In genomic region chr11:64745523-64746328, GRCh38 we compare ENCODE assay signal across 8 cellular contexts. TPM values are rescaled to one million over a fixed set of nuclear protein-coding genes. Genes with fewer than 3 reads are reported as not detected.
DNase-seq lines count a peak whose midpoint lies in the region; ATAC-seq and TF ChIP-seq lines count a peak whose summit lies in the region.

No MANE protein-coding gene starts in this region.

- H3K4me2 ChIP-seq in hepatocyte: peak overlapping the region; percentile 90

- no peaks in the 10 kb centered on the region for H3K9me2 ChIP-seq in hepatocyte (replicated peaks; ENCODE audit: insufficient read depth)

- H3K36me3 ChIP-seq in hepatocyte (replicated peaks; ENCODE audit: insufficient read depth, low read depth): no peaks in the 10 kb centered on the region

- H3K4me1 ChIP-seq in hepatocyte (ENCODE audit: insufficient read depth): peaks cover 34% of the 10 kb centered on the region

- H3K27me3 ChIP-seq in hepatocyte: peaks cover 54% of the 10 kb centered on the region

- TF ChIP-seq CTCF in hepatocyte (IDR thresholded peaks at IDR 0.05; ENCODE audit: poor library complexity): no peak
- TF ChIP-seq CTCF in retinal pigment epithelial cell (conservative IDR thresholded peaks at IDR 0.05; ENCODE audit: low read depth, low read length): no peak

- no peak overlapping the region for H3K27ac ChIP-seq in hepatocyte

- 3% methylated on average over 39 of the region's 52 CpGs for WGBS in hepatocyte (ENCODE audit: low lambda C conversion rate, missing lambda C conversion rate)

- DNase-seq in DMS79 treated with DMSO at 0.1 percent for 48 hours (lab: John Stamatoyannopoulos, UW) (peak; percentile 10), DMS79 (lab: John Stamatoyannopoulos, UW) (no peak), SK-N-DZ (ENCODE audit: low spot score) (peak; percentile 77), hepatocyte (ENCODE audit: low spot score) (peak; percentile 65), retinal pigment epithelial cell (ENCODE audit: low read depth) (no peak)
- DNase-seq in activated naive CD8-positive, alpha-beta T cell treated with anti-CD3 and anti-CD28 coated beads, Interleukin-2, amount 50 U/mL, for 16 hours (ENCODE audit: low read depth, low spot score): peak; percentile 37

- H3K4me3 ChIP-seq in hepatocyte: no peak overlapping the region
- peak overlapping the region; percentile 46 for H3K4me3 ChIP-seq in retinal pigment epithelial cell (ENCODE audit: low read length)

- no peaks in the 10 kb centered on the region for H3K79me2 ChIP-seq in hepatocyte

- ATAC-seq in GM19035 (IDR thresholded peaks at IDR 0.05; ENCODE audit: unreplicated experiment): no peak
- ATAC-seq in HG02623 (IDR thresholded peaks at IDR 0.05; ENCODE audit: unreplicated experiment): no peak

- H3K9me3 ChIP-seq in hepatocyte (ENCODE audit: low read depth): no peaks in the 10 kb centered on the region

- peak overlapping the region; percentile 40 for H2AFZ ChIP-seq in hepatocyte

- H4K20me1 ChIP-seq in hepatocyte (ENCODE audit: insufficient read depth, poor library complexity, severe bottlenecking): no peaks in the 10 kb centered on the region

RNA-seq across cellular contexts. Expression of gene RASGRP2, which starts 1.8 kb away (rescaled TPM):
- polyA plus RNA-seq in SK-N-DZ (2014; cell fraction: cytosol; rRNA removed): 10.4 and 13.9 TPM in 2 replicates
- 55.3 and 58.4 TPM in 2 replicates for polyA plus RNA-seq in SK-N-DZ (2014; cell fraction: nucleus; rRNA removed)
- 0.24 and 3.2 TPM in 2 replicates for total RNA-seq in hepatocyte
- 0.10 and 3.6 TPM in 2 replicates for polyA plus RNA-seq in hepatocyte

RNA-seq across cellular contexts. Expression of gene PYGM, which starts 14.0 kb away (rescaled TPM):
- polyA plus RNA-seq in SK-N-DZ (2014; cell fraction: cytosol; rRNA removed): 9.8 and 11.6 TPM in 2 replicates
- polyA plus RNA-seq in SK-N-DZ (2014; cell fraction: nucleus; rRNA removed): 7.5 and 9.4 TPM in 2 replicates
- total RNA-seq in hepatocyte: 1.9 and 2.0 TPM in 2 replicates
- polyA plus RNA-seq in hepatocyte: 4.0 and 5.7 TPM in 2 replicates

RNA-seq across cellular contexts. Expression of gene NRXN2, which starts 22.7 kb away (rescaled TPM):
- 19.4 and 25.3 TPM in 2 replicates for polyA plus RNA-seq in SK-N-DZ (2014; cell fraction: cytosol; rRNA removed)
- 14.1 and 25.9 TPM in 2 replicates for polyA plus RNA-seq in SK-N-DZ (2014; cell fraction: nucleus; rRNA removed)
- 0.28 and 0.83 TPM in 2 replicates for total RNA-seq in hepatocyte
- polyA plus RNA-seq in hepatocyte: 1.7 and 2.8 TPM in 2 replicates

RNA-seq across cellular contexts. Expression of gene SF1, which starts 32.6 kb away (rescaled TPM):
- 143 and 178 TPM in 2 replicates for polyA plus RNA-seq in SK-N-DZ (2014; cell fraction: cytosol; rRNA removed)
- 181 and 258 TPM in 2 replicates for polyA plus RNA-seq in SK-N-DZ (2014; cell fraction: nucleus; rRNA removed)
- total RNA-seq in hepatocyte: 126 and 163 TPM in 2 replicates
- polyA plus RNA-seq in hepatocyte: 138 and 157 TPM in 2 replicates

RNA-seq across cellular contexts. Expression of gene MAP4K2, which starts 57.3 kb away (rescaled TPM):
- 12.7 and 32.3 TPM in 2 replicates for polyA plus RNA-seq in SK-N-DZ (2014; cell fraction: cytosol; rRNA removed)
- polyA plus RNA-seq in SK-N-DZ (2014; cell fraction: nucleus; rRNA removed): 62.1 and 80.6 TPM in 2 replicates
- total RNA-seq in hepatocyte: 7.8 and 23.5 TPM in 2 replicates
- polyA plus RNA-seq in hepatocyte: 9.0 and 13.2 TPM in 2 replicates

Comparison
In these comparisons a context has a peak if more than half of its experiments do, and no peak if none do; other contexts are left out.
1. DNase-seq: peak in DMS79 treated with DMSO at 0.1 percent for 48 hours (single experiment), SK-N-DZ (single experiment), activated naive CD8-positive, alpha-beta T cell treated with anti-CD3 and anti-CD28 coated beads, Interleukin-2, amount 50 U/mL, for 16 hours (single experiment) and hepatocyte (single experiment); none in DMS79 (single experiment) and retinal pigment epithelial cell (single experiment).